Comparison of ENCODE assay signal across 8 cellular contexts in the genomic region with DNA sequence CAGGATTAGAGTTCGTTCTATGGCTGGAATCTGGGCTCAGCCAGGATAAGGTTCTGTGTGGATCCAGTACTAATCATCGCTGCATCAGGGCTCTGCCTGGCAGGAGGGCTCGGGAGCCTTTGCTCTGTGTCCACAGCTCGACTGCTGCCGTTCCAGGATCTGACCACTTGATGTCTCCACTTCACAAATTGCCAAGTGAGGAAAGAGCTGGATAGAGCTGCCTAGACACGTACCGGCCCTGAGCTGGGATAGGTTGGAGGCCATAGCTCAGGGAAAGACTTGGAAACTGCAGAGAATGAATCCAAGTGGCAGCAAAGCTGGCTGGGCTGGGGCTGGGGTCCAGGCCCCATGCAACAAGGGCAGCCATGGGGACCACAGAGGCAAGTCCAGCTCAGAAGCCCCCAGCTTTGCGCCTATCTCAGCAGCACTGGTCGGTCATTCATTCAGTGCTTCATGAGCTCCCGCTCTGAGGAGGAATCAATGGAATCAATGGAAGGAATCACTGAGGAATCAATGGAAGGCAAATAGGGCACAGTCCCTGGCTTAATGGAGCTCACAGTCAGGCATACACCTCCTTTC. TPM values are rescaled to one million over a fixed set of nuclear protein-coding genes. Genes with fewer than 3 reads are reported as not detected.
DNase-seq lines count a peak whose midpoint lies in the region; TF ChIP-seq lines count a peak whose summit lies in the region.

No MANE protein-coding gene starts in this region.

- POLR2A ChIA-PET in RWPE1 (lab: Yijun Ruan, JAX; ENCODE audit: low non-redundant PET) = interaction anchor here (1.0 kb wide), 1 partner anchor 42 kb away, joined by 6 read pairs; no protein-coding TSS in a partner anchor

- no peaks in the 10 kb centered on the region for H3K27me3 ChIP-seq in DOHH2 (ENCODE audit: control insufficient read depth, low read length)
- peaks cover 6% of the 10 kb centered on the region for H3K27me3 ChIP-seq in Loucy (ENCODE audit: insufficient read depth, low read length, poor library complexity, severe bottlenecking)
- peaks cover 5% of the 10 kb centered on the region for H3K27me3 ChIP-seq in neutrophil
- H3K27me3 ChIP-seq in testis = no peaks in the 10 kb centered on the region

- intact Hi-C loops in testis (cut with DNase I; ENCODE audit: low total_unique reads) = no loop called here

- H3K4me2 ChIP-seq in DOHH2 (ENCODE audit: low read length) (peak overlapping the region; percentile 96), Loucy (ENCODE audit: low read depth, low read length, poor library complexity, severe bottlenecking) (peak overlapping the region; percentile 59)

- peak overlapping the region; percentile 25; the same call in 1 of the 2 replicates for H2AFZ ChIP-seq in Loucy (ENCODE audit: low read length)

- H3K9ac ChIP-seq in Loucy (ENCODE audit: low read depth, low read length, poor library complexity, severe bottlenecking) = peak overlapping the region; percentile 53

- H3F3A ChIP-seq in DOHH2 (ENCODE audit: control insufficient read depth, insufficient read depth) = peaks cover 36% of the 10 kb centered on the region
- no peaks in the 10 kb centered on the region for H3F3A ChIP-seq in Loucy (ENCODE audit: low read depth)

- CTCF ChIA-PET in RWPE1 (lab: Yijun Ruan, JAX) = interaction anchor here (0.7 to 2.7 kb wide), 21 partner anchors 9 to 182 kb away, joined by 3 to 42 read pairs (median 5); partner anchors contain the start of gene TOP1

- H3K36me3 ChIP-seq in DOHH2 (ENCODE audit: control insufficient read depth, low read length) (peaks cover 9% of the 10 kb centered on the region), Loucy (ENCODE audit: insufficient read depth, low read length) (no peaks in the 10 kb centered on the region), neutrophil (no peaks in the 10 kb centered on the region), testis (ENCODE audit: low read depth, missing control alignments) (no peaks in the 10 kb centered on the region)

- H3K27ac ChIP-seq in DOHH2 (ENCODE audit: low read depth, low read length) (peak overlapping the region; percentile 96), RWPE1 (peak overlapping the region; percentile 66), neutrophil (peak overlapping the region; percentile 93), testis (no peak overlapping the region)

- H3K4me3 ChIP-seq in DOHH2 (ENCODE audit: low read length) = peak overlapping the region; percentile 75
- peak overlapping the region; percentile 12 for H3K4me3 ChIP-seq in Loucy (ENCODE audit: low read length, poor library complexity, severe bottlenecking)
- no peak overlapping the region for H3K4me3 ChIP-seq in fibroblast of the aortic adventitia (ENCODE audit: low read depth, low read length)
- peak overlapping the region in 1 of 2 experiments; percentile 10 for H3K4me3 ChIP-seq in neutrophil (ENCODE audit: low read depth in 1 of 2, low read length in 1 of 2)
- H3K4me3 ChIP-seq in testis = no peak overlapping the region

- TF ChIP-seq CTCF in DOHH2 (IDR thresholded peaks at IDR 0.05; ENCODE audit: low read depth, low read length, poor library complexity, severe bottlenecking) = peak; percentile 90
- peak; percentile 91 for TF ChIP-seq CTCF in Loucy (conservative IDR thresholded peaks at IDR 0.05; ENCODE audit: low read length)
- TF ChIP-seq CTCF in RWPE1 (conservative IDR thresholded peaks at IDR 0.05; ENCODE audit: low read depth) = peak; percentile 99
- TF ChIP-seq CTCF in fibroblast of the aortic adventitia (IDR thresholded peaks at IDR 0.05; ENCODE audit: insufficient read depth, low read length) = peak; percentile 92
- TF ChIP-seq CTCF in neutrophil (IDR thresholded peaks at IDR 0.05) = peak; percentile 79
- TF ChIP-seq CTCF in testis (IDR thresholded peaks at IDR 0.05) = peak; percentile 53 to 70 (median 60)

- H3K4me1 ChIP-seq in DOHH2 (ENCODE audit: control insufficient read depth, low read length) = peaks cover 67% of the 10 kb centered on the region
- peaks cover 30% of the 10 kb centered on the region for H3K4me1 ChIP-seq in Loucy (ENCODE audit: insufficient read depth, low read length, poor library complexity, severe bottlenecking)
- H3K4me1 ChIP-seq in neutrophil (ENCODE audit: control insufficient read depth in 1 of 2, insufficient read depth in 1 of 2, low read depth in 1 of 2, low read length in 1 of 2) = peaks cover 17 to 27% of the 10 kb centered on the region in 2 experiments
- H3K4me1 ChIP-seq in testis = peaks cover 3% of the 10 kb centered on the region

- H3K79me2 ChIP-seq in DOHH2 (ENCODE audit: control insufficient read depth, low read length) (peaks cover 10% of the 10 kb centered on the region), Loucy (ENCODE audit: insufficient read depth, low read length) (no peaks in the 10 kb centered on the region)

- DNase-seq in H4 (ENCODE audit: low spot score) (peak; percentile 81), RWPE1 (ENCODE audit: low spot score) (peak; percentile 99), fibroblast of the aortic adventitia (ENCODE audit: low read depth) (peak; percentile 89), testis (peak; percentile 88)
- peak; percentile 40 to 47 for DNase-seq in activated T-helper 1 cell treated with anti-CD3 and anti-CD28 coated beads, Interleukin-2, amount 50 U/mL, for 16 hours (ENCODE audit: low read depth in 1 of 2, low spot score in 1 of 2)

- no peak for TF ChIP-seq POLR2A in testis (IDR thresholded peaks at IDR 0.05)

- H3K9me2 ChIP-seq in DOHH2 (replicated peaks; ENCODE audit: control insufficient read depth, low read length) (no peaks in the 10 kb centered on the region), Loucy (replicated peaks; ENCODE audit: low read depth, low read length) (no peaks in the 10 kb centered on the region)

- 22 to 46% methylated on average over 5 to 10 of the region's 10 CpGs for WGBS in testis, 2 donors

- H3K9me3 ChIP-seq in DOHH2 (ENCODE audit: control insufficient read depth, insufficient read depth, low read length) = no peaks in the 10 kb centered on the region
- H3K9me3 ChIP-seq in Loucy (ENCODE audit: insufficient read depth, low read depth, low read length) = no peaks in the 10 kb centered on the region
- no peaks in the 10 kb centered on the region for H3K9me3 ChIP-seq in neutrophil
- H3K9me3 ChIP-seq in testis = no peaks in the 10 kb centered on the region

- no peaks in the 10 kb centered on the region for H4K20me1 ChIP-seq in DOHH2 (ENCODE audit: control insufficient read depth, insufficient read depth, low read depth, low read length)
- H4K20me1 ChIP-seq in Loucy (ENCODE audit: insufficient read depth, low read length, poor library complexity, severe bottlenecking) = no peaks in the 10 kb centered on the region

RNA-seq across cellular contexts. Expression of gene TOP1, which starts 38.0 kb away (rescaled TPM):
- total RNA-seq in H4 (2014; rRNA removed; shearing (Covaris generic)) = 12.7 and 14.3 TPM in 2 replicates
- 8.3 and 12.0 TPM in 2 replicates for total RNA-seq in fibroblast of the aortic adventitia (ENCODE audit: low replicate concordance)
- 10 to 100 TPM; 33.8 to 36.6 TPM for total RNA-seq in testis
- 12.1 TPM for polyA plus RNA-seq in testis (ENCODE audit: insufficient read depth, low read depth, low replicate concordance)

Comparison
In these comparisons a context has a peak if more than half of its experiments do, and no peak if none do; other contexts are left out.
1. H3K27ac ChIP-seq: peak in DOHH2 (single experiment), RWPE1 (single experiment) and neutrophil (single experiment); none in testis (0 of 2).
2. H3K4me3 ChIP-seq: peak in DOHH2 (single experiment) and Loucy (single experiment); none in fibroblast of the aortic adventitia (single experiment) and testis (0 of 2).
3. DNase-seq: peak in every context shown above with its lines; median percentile 99 in RWPE1; 89 in fibroblast of the aortic adventitia; 88 in testis; 81 in H4; 44 in activated T-helper 1 cell treated with anti-CD3 and anti-CD28 coated beads, Interleukin-2, amount 50 U/mL, for 16 hours.
4. Peak in every context shown above with its lines, with median percentiles within 50 percentile points of each other: CTCF ChIP-seq.